8 cellular contexts compared by ENCODE assay signal in genomic region chr2:127224110-127224509, GRCh38. TPM values are rescaled to one million over a fixed set of nuclear protein-coding genes. Genes with fewer than 3 reads are reported as not detected.
DNase-seq lines count a peak whose midpoint lies in the region; ATAC-seq, FAIRE-seq and TF ChIP-seq lines count a peak whose summit lies in the region.
"Not testable (repeated sequence)": the region's sequence is repeated elsewhere in the genome, so short reads cannot be mapped to it uniquely, and the experiment has no call there.
"Had no signal": no experiment of that assay in that cellular context is flagged by ENCODE, and none has a peak within 500 bp of the region (broad histone marks: within the 10 kb centered on the region; RNA-seq: fewer than 3 reads in every experiment).

No MANE protein-coding gene starts in this region.

- ATAC-seq in IMR-90 (ENCODE audit: low read depth); WTC11: not testable (repeated sequence)

- H3K4me2 ChIP-seq in IMR-90 (ENCODE audit: low read depth, low read length); endothelial cell of umbilical vein (ENCODE audit: insufficient read depth, low read length): not testable (repeated sequence)

- not testable (repeated sequence) for H2BK5ac ChIP-seq in IMR-90 (ENCODE audit: low read depth, low read length, poor library complexity, severe bottlenecking)

- CTCF ChIA-PET in Calu3 (lab: Charles Lee): interaction anchor here (0.8 kb wide), 1 partner anchor 71 kb away, joined by 3 read pairs; no protein-coding TSS in a partner anchor
- CTCF ChIA-PET in IMR-90 (lab: Yijun Ruan, JAX); WTC11 (lab: Charles Lee); endothelial cell of umbilical vein (lab: Charles Lee): not testable (repeated sequence)

- H2AFZ ChIP-seq in IMR-90 (replicated peaks; ENCODE audit: low read length, poor library complexity); endothelial cell of umbilical vein (ENCODE audit: low read depth, low read length): not testable (repeated sequence)

- H3K27ac Mint-ChIP-seq in Calu3 (ENCODE audit: unreplicated experiment) (peak overlapping the region; percentile 45), nephron (peak overlapping the region; percentile 5 to 79 (median 66))
- not testable (repeated sequence) for H3K27ac Mint-ChIP-seq in WTC11

- not testable (repeated sequence) for TF ChIP-seq CTCF in Calu3 (IDR thresholded peaks at IDR 0.05; ENCODE audit: unreplicated experiment); IMR-90 (conservative IDR thresholded peaks at IDR 0.05; ENCODE audit: low read depth, low read length); WTC11 (IDR thresholded peaks at IDR 0.05); endothelial cell of umbilical vein (IDR thresholded peaks at IDR 0.05; ENCODE audit: extremely low read depth in 1 of 2, insufficient read depth in 1 of 2, low read depth in 1 of 2, low read length in 2 of 2); nephron (IDR thresholded peaks at IDR 0.05; ENCODE audit: unreplicated experiment in 3 of 3)

- H2BK120ac ChIP-seq in IMR-90 (ENCODE audit: low read depth, low read length): not testable (repeated sequence)

- H4K91ac ChIP-seq in IMR-90 (ENCODE audit: insufficient read depth, low read depth, low read length): not testable (repeated sequence)

- not testable (repeated sequence) for H4K20me1 ChIP-seq in IMR-90 (ENCODE audit: insufficient read depth, low read length); endothelial cell of umbilical vein (replicated peaks; ENCODE audit: control insufficient read depth, extremely low read depth, insufficient read depth, low read length)

- not testable (repeated sequence) for H4K8ac ChIP-seq in IMR-90 (ENCODE audit: low read depth in 2 of 2, low read length in 2 of 2)

- DNase-seq in Calu3; IMR-90; WTC11 (ENCODE audit: low spot score); endothelial cell of umbilical vein (ENCODE audit: low read depth, low spot score): not testable (repeated sequence)
- DNase-seq in NCI-H748 (lab: John Stamatoyannopoulos, UW; ENCODE audit: unreplicated experiment): peak; percentile 36
- peak; percentile 71 for DNase-seq in small intestine

- not testable (repeated sequence) for BruUV-seq in Calu3 (replicated peaks; lab: Mats Ljungman, UMichigan); IMR-90 (replicated peaks; lab: Mats Ljungman, UMichigan); endothelial cell of umbilical vein (replicated peaks; lab: Mats Ljungman, UMichigan)

- H3K79me1 ChIP-seq in IMR-90 (ENCODE audit: low read depth in 1 of 2, low read length in 2 of 2): not testable (repeated sequence)

- not testable (repeated sequence) for H2BK15ac ChIP-seq in IMR-90 (ENCODE audit: low read depth, low read length)

- H3K4me1 ChIP-seq in IMR-90 (ENCODE audit: control insufficient read depth, insufficient read depth, low read length): not testable (repeated sequence)
- H3K4me1 ChIP-seq in endothelial cell of umbilical vein (ENCODE audit: control insufficient read depth, extremely low read depth, insufficient read depth, low read length) (peaks cover 11% of the 10 kb centered on the region), small intestine (ENCODE audit: control insufficient read depth in 2 of 2, insufficient read depth in 1 of 2, low read depth in 1 of 2, low read length in 1 of 2) (peaks cover 8 to 13% of the 10 kb centered on the region in 2 donors)

- POLR2A ChIA-PET in IMR-90 (lab: Charles Lee; ENCODE audit: unreplicated experiment); WTC11 (lab: Charles Lee); endothelial cell of umbilical vein (lab: Charles Lee): not testable (repeated sequence)

- H3K27me3 ChIP-seq in IMR-90 (ENCODE audit: control insufficient read depth, insufficient read depth, low read length) (peaks cover 37% of the 10 kb centered on the region), endothelial cell of umbilical vein (ENCODE audit: control insufficient read depth in 2 of 2, insufficient read depth in 2 of 2, low read length in 2 of 2) (peaks cover 16 to 26% of the 10 kb centered on the region in 2 experiments), small intestine (ENCODE audit: control insufficient read depth in 2 of 2, insufficient read depth in 2 of 2, low read length in 2 of 2) (peaks cover 0 to 20% of the 10 kb centered on the region in 2 donors)

- not testable (repeated sequence) for H3K9me3 ChIP-seq in IMR-90 (ENCODE audit: control insufficient read depth, insufficient read depth, low read length); endothelial cell of umbilical vein (replicated peaks; ENCODE audit: control insufficient read depth, insufficient read depth, low read length); small intestine (ENCODE audit: control insufficient read depth, low read depth)

- H3K4me3 ChIP-seq in IMR-90 (ENCODE audit: insufficient read depth, low read depth, low read length); endothelial cell of umbilical vein (replicated peaks in 1 of 3; ENCODE audit: insufficient read depth in 1 of 3, low read depth in 1 of 3, low read length in 3 of 3); small intestine (ENCODE audit: low read depth in 1 of 2, low read length in 2 of 2): not testable (repeated sequence)

- not testable (repeated sequence) for H3K79me2 ChIP-seq in endothelial cell of umbilical vein (ENCODE audit: control insufficient read depth, insufficient read depth, low read length)

- in situ Hi-C loops in IMR-90 (cut with MboI; ENCODE audit: low sequenced_read_pairs): not testable (repeated sequence)

- H3K18ac ChIP-seq in IMR-90 (ENCODE audit: low read depth, low read length): not testable (repeated sequence)

- peaks cover 11% of the 10 kb centered on the region for H3K36me3 Mint-ChIP-seq in Calu3 (ENCODE audit: insufficient read depth, unreplicated experiment)
- not testable (repeated sequence) for H3K36me3 Mint-ChIP-seq in WTC11; nephron (ENCODE audit: low read depth)

- H3K36me3 ChIP-seq in IMR-90 (ENCODE audit: control insufficient read depth, insufficient read depth, low read length); endothelial cell of umbilical vein (ENCODE audit: control insufficient read depth in 2 of 2, extremely low read depth in 1 of 2, insufficient read depth in 2 of 2, low read length in 2 of 2); small intestine (ENCODE audit: control insufficient read depth in 2 of 2, insufficient read depth in 2 of 2, low read length in 2 of 2): not testable (repeated sequence)

- H2BK20ac ChIP-seq in IMR-90 (ENCODE audit: low read depth, low read length): not testable (repeated sequence)

- H2AK9ac ChIP-seq in IMR-90 (replicated peaks; ENCODE audit: low read depth, low read length, poor library complexity): not testable (repeated sequence)

- not testable (repeated sequence) for H3K23ac ChIP-seq in IMR-90 (ENCODE audit: low read depth, low read length)

- not testable (repeated sequence) for H3K9me3 Mint-ChIP-seq in Calu3 (ENCODE audit: low read depth, unreplicated experiment); WTC11; nephron

- H3K4me3 Mint-ChIP-seq in Calu3 (ENCODE audit: low read depth, unreplicated experiment); WTC11: not testable (repeated sequence)
- H3K4me3 Mint-ChIP-seq in nephron: peak overlapping the region in 2 of 3 experiments; percentile 28 to 49

- not testable (repeated sequence) for H3K56ac ChIP-seq in IMR-90 (ENCODE audit: extremely low read depth, insufficient read depth, low read length)

- intact Hi-C loops in Calu3 (cut with micrococcal nuclease; ENCODE audit: unreplicated experiment); IMR-90 (cut with micrococcal nuclease); endothelial cell of umbilical vein (cut with micrococcal nuclease): not testable (repeated sequence)

- H3K4me1 Mint-ChIP-seq in Calu3 (ENCODE audit: low read depth, unreplicated experiment) (peaks cover 40% of the 10 kb centered on the region), WTC11 (peaks cover 28% of the 10 kb centered on the region), nephron (peaks cover 47% of the 10 kb centered on the region)

- not testable (repeated sequence) for TF ChIP-seq POLR2A in IMR-90 (IDR thresholded peaks at IDR 0.05; ENCODE audit: low read depth, low read length); endothelial cell of umbilical vein (IDR thresholded peaks at IDR 0.05; ENCODE audit: low read depth, low read length)

- peak; percentile 31 for FAIRE-seq in endothelial cell of umbilical vein (lab: Jason Lieb, UNC)
- not testable (repeated sequence) for FAIRE-seq in small intestine (lab: Jason Lieb, UNC)

- H4K5ac ChIP-seq in IMR-90 (ENCODE audit: low read depth, low read length): not testable (repeated sequence)

- peaks cover 52% of the 10 kb centered on the region for H3K27me3 Mint-ChIP-seq in Calu3 (ENCODE audit: unreplicated experiment)
- not testable (repeated sequence) for H3K27me3 Mint-ChIP-seq in WTC11 (ENCODE audit: low read depth)
- H3K27me3 Mint-ChIP-seq in nephron (ENCODE audit: low read depth): peaks cover 26% of the 10 kb centered on the region

- H3K9ac ChIP-seq in IMR-90 (ENCODE audit: low read depth, low read length); endothelial cell of umbilical vein (replicated peaks; ENCODE audit: extremely low read depth, insufficient read depth, low read length): not testable (repeated sequence)

- TF ChIP-seq RAD21 in IMR-90 (IDR thresholded peaks at IDR 0.05; ENCODE audit: low read length): not testable (repeated sequence)

- dilution Hi-C loops in IMR-90 (cut with HindIII; ENCODE audit: low sequenced_read_pairs, unreplicated experiment); endothelial cell of umbilical vein (cut with MboI; ENCODE audit: extremely low pct_ligation_motif_present, low sequenced_read_pairs): not testable (repeated sequence)

- no CpG with 5 or more reads among the region's 5 CpGs for WGBS in IMR-90 (ENCODE audit: extremely low coverage in 2 of 2, insufficient read length in 1 of 2), 2 experiments
- WGBS in small intestine, 3 donors: 50 to 63% (median 56%) methylated on average over 5 of the region's 5 CpGs

- H3K4ac ChIP-seq in IMR-90 (ENCODE audit: low read depth, low read length): not testable (repeated sequence)

- not testable (repeated sequence) for H2AK5ac ChIP-seq in IMR-90 (ENCODE audit: low read depth, low read length)

- not testable (repeated sequence) for H3K14ac ChIP-seq in IMR-90 (replicated peaks; ENCODE audit: low read depth, low read length)

- not testable (repeated sequence) for H3K27ac ChIP-seq in IMR-90 (ENCODE audit: insufficient read depth, low read length); endothelial cell of umbilical vein (ENCODE audit: insufficient read depth, low read depth, low read length); small intestine (ENCODE audit: low read depth in 1 of 2, low read length in 1 of 2)

- not testable (repeated sequence) for H3K9me1 ChIP-seq in IMR-90 (ENCODE audit: insufficient read depth, low read length); endothelial cell of umbilical vein (replicated peaks; ENCODE audit: control insufficient read depth, extremely low read depth, insufficient read depth, low read length)

RNA-seq across cellular contexts. Expression of gene CYP27C1, which starts 4.0 kb away (rescaled TPM):
- total RNA-seq in Calu3 (2022) (0.07 TPM in 1 of 2 replicates, not detected in the other), IMR-90 (2012; rRNA removed) (not detected in 2 replicates), WTC11 (2021) (2.1 to 2.9 TPM (median 2.4 TPM) in 3 replicates), endothelial cell of umbilical vein (not detected in 2 replicates)
- polyA plus RNA-seq in IMR-90 (2012; rRNA removed) (not detected in 2 replicates), endothelial cell of umbilical vein (not detected in 2 replicates), small intestine (under 1 TPM in 1 of 3 donors, not detected in 2; 0.24 TPM)
- 0.03 TPM in 1 of 2 replicates, not detected in the other for polyA plus RNA-seq in IMR-90 (2012; cell fraction: cytosol; rRNA removed)
- not detected in 2 replicates for polyA plus RNA-seq in IMR-90 (2012; cell fraction: nucleus; rRNA removed; ENCODE audit: low replicate concordance)
- not detected in 2 replicates for polyA plus RNA-seq in endothelial cell of umbilical vein (2011; cell fraction: cytosol; rRNA removed)
- not detected in 2 replicates for polyA plus RNA-seq in endothelial cell of umbilical vein (2011; cell fraction: nucleus; rRNA removed)
- polyA plus RNA-seq in endothelial cell of umbilical vein (2012): 0.90 and 1.5 TPM in 2 replicates
- not detected in 2 replicates for polyA minus RNA-seq in endothelial cell of umbilical vein
- polyA minus RNA-seq in endothelial cell of umbilical vein (2011; cell fraction: cytosol; rRNA and poly(A)+ RNA removed): not detected
- polyA minus RNA-seq in endothelial cell of umbilical vein (2011; cell fraction: nucleus; rRNA and poly(A)+ RNA removed): not detected in 2 replicates
- total RNA-seq: CD4-positive, alpha-beta T cell had no signal
